17 cellular contexts compared by ENCODE assay signal in the genomic region with DNA sequence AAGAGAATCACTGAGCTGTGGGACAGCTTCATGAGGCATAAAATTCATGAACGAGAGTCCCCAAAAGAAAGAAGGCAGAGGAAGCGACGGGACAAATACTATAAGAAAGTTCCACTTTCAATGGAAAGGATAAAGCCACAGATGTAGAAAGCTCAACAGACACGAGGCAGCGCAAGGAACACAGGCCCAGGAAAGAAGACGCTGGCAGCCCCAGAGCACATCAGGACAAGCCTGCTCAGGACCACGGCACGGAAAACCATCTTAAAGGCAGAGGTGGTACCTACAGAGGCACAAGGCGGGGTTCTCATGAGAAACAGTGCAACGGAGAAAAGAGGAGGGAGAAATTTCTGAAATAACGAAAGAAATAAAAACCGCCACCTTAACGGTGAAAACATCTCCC.
DNase-seq lines count a peak whose midpoint lies in the region; ATAC-seq, FAIRE-seq and TF ChIP-seq lines count a peak whose summit lies in the region.
"Had no signal": no experiment of that assay in that cellular context is flagged by ENCODE, and none has a peak within 500 bp of the region (broad histone marks: within the 10 kb centered on the region; RNA-seq: fewer than 3 reads in every experiment).

No MANE protein-coding gene starts in this region.

- FAIRE-seq in kidney (lab: Jason Lieb, UNC): no peak
- FAIRE-seq: A204.1, GM12892 had no signal

- H3K4me3 ChIP-seq in right cardiac atrium (ENCODE audit: low read length): no peak overlapping the region
- H3K4me3 ChIP-seq in kidney (ENCODE audit: low read length in 2 of 2): no peak overlapping the region
- H3K4me3 ChIP-seq: GM23338 had no signal

- no peaks in the 10 kb centered on the region for H3K36me3 ChIP-seq in kidney (ENCODE audit: control insufficient read depth in 1 of 2, insufficient read depth in 2 of 2, low read length in 2 of 2)
- H3K36me3 ChIP-seq: BE2C had no signal

- peaks cover 45% of the 10 kb centered on the region for H3K9me3 Mint-ChIP-seq in activated T-helper 1 cell treated with anti-CD3 and anti-CD28 coated beads, Interleukin-12 subunit alpha, Interleukin-12 subunit beta, Interleukin-2, Interleukin-4 antibody, amounts not matched to agents 30 ng/mL and 10 ng/mL and 1 ng/mL, durations not matched to agents 14 hours and 24 hours and 36 hours
- no peaks in the 10 kb centered on the region for H3K9me3 Mint-ChIP-seq in type B pancreatic cell
- H3K9me3 Mint-ChIP-seq: GM23338 had no signal

- H3K27ac Mint-ChIP-seq in activated T-helper 1 cell treated with anti-CD3 and anti-CD28 coated beads, Interleukin-12 subunit alpha, Interleukin-12 subunit beta, Interleukin-2, Interleukin-4 antibody, amounts not matched to agents 30 ng/mL and 10 ng/mL and 1 ng/mL, durations not matched to agents 14 hours and 24 hours and 36 hours: peak overlapping the region; percentile 44
- H3K27ac Mint-ChIP-seq in type B pancreatic cell: peak overlapping the region; percentile 27
- H3K27ac Mint-ChIP-seq: GM23338 had no signal

- 95% methylated on average over 13 of the region's 13 CpGs for WGBS in right cardiac atrium

- no peak overlapping the region for H3K4me3 Mint-ChIP-seq in activated T-helper 1 cell treated with anti-CD3 and anti-CD28 coated beads, Interleukin-12 subunit alpha, Interleukin-12 subunit beta, Interleukin-2, Interleukin-4 antibody, amounts not matched to agents 30 ng/mL and 10 ng/mL and 1 ng/mL, durations not matched to agents 14 hours and 24 hours and 36 hours
- no peak overlapping the region for H3K4me3 Mint-ChIP-seq in type B pancreatic cell
- H3K4me3 Mint-ChIP-seq: GM23338 had no signal

- H3K9me3 ChIP-seq in right cardiac atrium (ENCODE audit: control insufficient read depth, low read length) (no peaks in the 10 kb centered on the region), kidney (ENCODE audit: control insufficient read depth in 1 of 2, low read length in 2 of 2) (no peaks in the 10 kb centered on the region)
- H3K9me3 ChIP-seq: BE2C had no signal

- peaks cover 41% of the 10 kb centered on the region for H3K36me3 Mint-ChIP-seq in activated T-helper 1 cell treated with anti-CD3 and anti-CD28 coated beads, Interleukin-12 subunit alpha, Interleukin-12 subunit beta, Interleukin-2, Interleukin-4 antibody, amounts not matched to agents 30 ng/mL and 10 ng/mL and 1 ng/mL, durations not matched to agents 14 hours and 24 hours and 36 hours (ENCODE audit: low read depth)
- peaks cover 30% of the 10 kb centered on the region for H3K36me3 Mint-ChIP-seq in type B pancreatic cell

- no peak overlapping the region for H3K27ac ChIP-seq in right cardiac atrium (ENCODE audit: low read length)
- no peak overlapping the region for H3K27ac ChIP-seq in kidney (ENCODE audit: low read depth in 2 of 2, low read length in 2 of 2)
- H3K27ac ChIP-seq: C4-2B had no signal

- no peaks in the 10 kb centered on the region for H3K4me1 ChIP-seq in right cardiac atrium (ENCODE audit: control insufficient read depth, insufficient read depth, low read length)
- no peaks in the 10 kb centered on the region for H3K4me1 ChIP-seq in kidney (ENCODE audit: control insufficient read depth in 1 of 2, insufficient read depth in 1 of 2, low read depth in 1 of 2, low read length in 2 of 2)
- H3K4me1 ChIP-seq: BE2C had no signal

- no peak overlapping the region for H3K9ac ChIP-seq in kidney (ENCODE audit: low read length in 2 of 2)

- intact Hi-C loops in left cardiac atrium (cut with DNase I) (no loop called here), right cardiac atrium (cut with DNase I) (no loop called here), kidney (cut with DNase I) (no loop called here)
- intact Hi-C loops in activated T-helper 1 cell treated with anti-CD3 and anti-CD28 coated beads, Interleukin-12 subunit alpha, Interleukin-12 subunit beta, Interleukin-2, Interleukin-4 antibody, amounts not matched to agents 30 ng/mL and 10 ng/mL and 1 ng/mL, durations not matched to agents 14 hours and 24 hours and 36 hours (cut with micrococcal nuclease): no loop called here

- ATAC-seq in left cardiac atrium: no peak
- ATAC-seq in right cardiac atrium: no peak
- ATAC-seq: GM23338 had no signal

- DNase-seq in left cardiac atrium (peak; percentile 4), right cardiac atrium (no peak), kidney (peak; percentile 10), type B pancreatic cell (ENCODE audit: extremely low spot score, unreplicated experiment) (no peak), NCI-H2029 treated with DMSO at 0.1 percent for 48 hours (lab: John Stamatoyannopoulos, UW) (no peak), amniotic stem cell (lab: John Stamatoyannopoulos, UW) (no peak)
- no peak for DNase-seq in activated T-helper 1 cell treated with anti-CD3 and anti-CD28 coated beads, Interleukin-12 subunit alpha, Interleukin-12 subunit beta, Interleukin-2, Interleukin-4 antibody, amounts not matched to agents 30 ng/mL and 10 ng/mL and 1 ng/mL, durations not matched to agents 14 hours and 24 hours and 36 hours (ENCODE audit: low spot score)
- DNase-seq: BE2C; CD4-positive, alpha-beta memory T cell; DMS153; DND-41; GDM1; H7 had no signal

- H3K27me3 Mint-ChIP-seq in activated T-helper 1 cell treated with anti-CD3 and anti-CD28 coated beads, Interleukin-12 subunit alpha, Interleukin-12 subunit beta, Interleukin-2, Interleukin-4 antibody, amounts not matched to agents 30 ng/mL and 10 ng/mL and 1 ng/mL, durations not matched to agents 14 hours and 24 hours and 36 hours (ENCODE audit: insufficient read depth): peaks cover 5% of the 10 kb centered on the region
- no peaks in the 10 kb centered on the region for H3K27me3 Mint-ChIP-seq in type B pancreatic cell

- peaks cover 14% of the 10 kb centered on the region for H3K4me1 Mint-ChIP-seq in activated T-helper 1 cell treated with anti-CD3 and anti-CD28 coated beads, Interleukin-12 subunit alpha, Interleukin-12 subunit beta, Interleukin-2, Interleukin-4 antibody, amounts not matched to agents 30 ng/mL and 10 ng/mL and 1 ng/mL, durations not matched to agents 14 hours and 24 hours and 36 hours (ENCODE audit: low read depth)
- no peaks in the 10 kb centered on the region for H3K4me1 Mint-ChIP-seq in type B pancreatic cell (ENCODE audit: unreplicated experiment)

- no peaks in the 10 kb centered on the region for H3K27me3 ChIP-seq in right cardiac atrium (ENCODE audit: control insufficient read depth, insufficient read depth)
- H3K27me3 ChIP-seq: BE2C had no signal

- TF ChIP-seq CTCF in kidney (IDR thresholded peaks at IDR 0.05; ENCODE audit: borderline replicate concordance, extremely low read depth, insufficient read depth): no peak
- no peak for TF ChIP-seq CTCF in type B pancreatic cell (conservative IDR thresholded peaks at IDR 0.05)

Comparison
In these comparisons a context has a peak if more than half of its experiments do, and no peak if none do; other contexts are left out.
1. DNase-seq: peak in left cardiac atrium (single experiment) and kidney (single experiment); none in right cardiac atrium (0 of 3), activated T-helper 1 cell treated with anti-CD3 and anti-CD28 coated beads, Interleukin-12 subunit alpha, Interleukin-12 subunit beta, Interleukin-2, Interleukin-4 antibody, amounts not matched to agents 30 ng/mL and 10 ng/mL and 1 ng/mL, durations not matched to agents 14 hours and 24 hours and 36 hours (single experiment), type B pancreatic cell (single experiment), NCI-H2029 treated with DMSO at 0.1 percent for 48 hours (single experiment) and amniotic stem cell (single experiment).